9 cellular contexts compared by ENCODE assay signal in genomic region chr19:35206379-35206778, GRCh38. TPM values are rescaled to one million over a fixed set of nuclear protein-coding genes. Genes with fewer than 3 reads are reported as not detected.
DNase-seq lines count a peak whose midpoint lies in the region; ATAC-seq and TF ChIP-seq lines count a peak whose summit lies in the region.
"Had no signal": no experiment of that assay in that cellular context is flagged by ENCODE, and none has a peak within 500 bp of the region (broad histone marks: within the 10 kb centered on the region; RNA-seq: fewer than 3 reads in every experiment).

No MANE protein-coding gene starts in this region.

- peak overlapping the region; percentile 72 for H3K4me3 Mint-ChIP-seq in activated naive CD4-positive, alpha-beta T cell treated with anti-CD3 and anti-CD28 coated beads, Interleukin-2, amount 10 ng/mL, durations not matched to agents 7 days and 5 days

- DNase-seq in RPMI8226 (peak; percentile 81), spleen (no peak), NCI-H1048 (lab: John Stamatoyannopoulos, UW) (no peak), HK-2 (ENCODE audit: unreplicated experiment) (no peak), posterior vena cava (ENCODE audit: low spot score) (no peak), left lung (no peak)
- DNase-seq in activated naive CD4-positive, alpha-beta T cell treated with anti-CD3 and anti-CD28 coated beads, Interleukin-2, amount 10 ng/mL, durations not matched to agents 7 days and 5 days: peak; percentile 79

- H3K9me3 Mint-ChIP-seq in activated naive CD4-positive, alpha-beta T cell treated with anti-CD3 and anti-CD28 coated beads, Interleukin-2, amount 10 ng/mL, durations not matched to agents 7 days and 5 days: peaks cover 8% of the 10 kb centered on the region
- H3K9me3 Mint-ChIP-seq: neural progenitor cell had no signal

- H3K4me3 ChIP-seq in spleen (peak overlapping the region in 1 of 8 donors; percentile 35), left lung (no peak overlapping the region)
- H3K4me3 ChIP-seq: neural progenitor cell had no signal

- peak overlapping the region; percentile 61 to 98 (median 84) for H3K27ac ChIP-seq in spleen
- H3K27ac ChIP-seq in left lung: no peak overlapping the region
- H3K27ac ChIP-seq: neural progenitor cell had no signal

- no peaks in the 10 kb centered on the region for H3K27me3 Mint-ChIP-seq in activated naive CD4-positive, alpha-beta T cell treated with anti-CD3 and anti-CD28 coated beads, Interleukin-2, amount 10 ng/mL, durations not matched to agents 7 days and 5 days

- CTCF ChIA-PET in activated naive CD4-positive, alpha-beta T cell treated with anti-CD3 and anti-CD28 coated beads, Interleukin-2, amount 10 ng/mL, durations not matched to agents 7 days and 5 days (lab: Charles Lee): interaction anchor here (0.6 to 1.9 kb wide), 4 partner anchors 10 to 65 kb away, joined by 3 to 13 read pairs (median 5); no protein-coding TSS in a partner anchor

- H3K4me1 Mint-ChIP-seq in activated naive CD4-positive, alpha-beta T cell treated with anti-CD3 and anti-CD28 coated beads, Interleukin-2, amount 10 ng/mL, durations not matched to agents 7 days and 5 days: peaks cover 86% of the 10 kb centered on the region

- WGBS in spleen, 5 donors: 20 to 30% (median 24%) methylated on average over 5 of the region's 5 CpGs

- intact Hi-C loops in spleen (cut with DNase I; ENCODE audit: low total_unique reads) (loop anchor here (10.0 kb wide), 1 partner anchor 52 kb away; the partner anchor contains the start of gene FXYD5), posterior vena cava (cut with DNase I) (no loop called here), left lung (cut with DNase I) (no loop called here)

- H3K27ac Mint-ChIP-seq in activated naive CD4-positive, alpha-beta T cell treated with anti-CD3 and anti-CD28 coated beads, Interleukin-2, amount 10 ng/mL, durations not matched to agents 7 days and 5 days: peak overlapping the region; percentile 100
- H3K27ac Mint-ChIP-seq: neural progenitor cell had no signal

- no peaks in the 10 kb centered on the region for H3K36me3 ChIP-seq in spleen
- no peaks in the 10 kb centered on the region for H3K36me3 ChIP-seq in left lung
- H3K36me3 ChIP-seq: neural progenitor cell had no signal

- peaks cover 0 to 3% (median 0%) of the 10 kb centered on the region in 8 donors for H3K9me3 ChIP-seq in spleen
- H3K9me3 ChIP-seq in left lung: no peaks in the 10 kb centered on the region

- TF ChIP-seq POLR2A in spleen (IDR thresholded peaks at IDR 0.05): peak in 1 of 3 donors; percentile 12

- TF ChIP-seq CTCF in spleen (IDR thresholded peaks at IDR 0.05 in 8 of 11, conservative IDR thresholded peaks at IDR 0.05 in 3 of 11): no peak
- TF ChIP-seq CTCF in left lung (IDR thresholded peaks at IDR 0.05): no peak

- H3K36me3 Mint-ChIP-seq in activated naive CD4-positive, alpha-beta T cell treated with anti-CD3 and anti-CD28 coated beads, Interleukin-2, amount 10 ng/mL, durations not matched to agents 7 days and 5 days: peaks cover 17% of the 10 kb centered on the region
- H3K36me3 Mint-ChIP-seq: neural progenitor cell had no signal

- peaks cover 27 to 74% (median 63%) of the 10 kb centered on the region in 6 donors for H3K4me1 ChIP-seq in spleen
- H3K4me1 ChIP-seq in left lung: peaks cover 0 to 25% of the 10 kb centered on the region in 2 donors

- H3K27me3 ChIP-seq in spleen (replicated peaks in 1 of 7) (no peaks in the 10 kb centered on the region), left lung (no peaks in the 10 kb centered on the region)
- H3K27me3 ChIP-seq: neural progenitor cell had no signal

- peak; percentile 35 for ATAC-seq in GM18907 (IDR thresholded peaks at IDR 0.05; ENCODE audit: unreplicated experiment)
- ATAC-seq in left lung: no peak

RNA-seq across cellular contexts. Expression of gene FAM187B, which starts 22.2 kb away (rescaled TPM):
- total RNA-seq in spleen (under 1 TPM in 1 of 7 donors, not detected in 6; 0.51 TPM), posterior vena cava (not detected), left lung (under 1 TPM in 1 of 2 donors, not detected in 1; 0.20 TPM)
- polyA plus RNA-seq in spleen: under 1 TPM in 2 of 3 donors, not detected in 1; 0.48 to 0.61 TPM

RNA-seq across cellular contexts. Expression of gene LSR, which starts 42.4 kb away (rescaled TPM):
- total RNA-seq in spleen (10 to 100 TPM; 18.1 to 30.2 (median 21.6) TPM), posterior vena cava (1 to 10 TPM; 5.1 to 5.5 TPM), left lung (100 to 1,000 TPM in 1 of 2 donors, 10 to 100 TPM in 1; 65.4 to 130 TPM)
- 10 to 100 TPM; 10.9 to 17.4 (median 11.2) TPM for polyA plus RNA-seq in spleen

RNA-seq across cellular contexts. Expression of gene FXYD5, which starts 51.8 kb away (rescaled TPM):
- 100 to 1,000 TPM; 132 to 215 (median 162) TPM for total RNA-seq in spleen
- 100 to 1,000 TPM; 188 to 235 (median 213) TPM for polyA plus RNA-seq in spleen
- total RNA-seq in posterior vena cava: 10 to 100 TPM; 67.9 to 89.3 TPM
- total RNA-seq in left lung: 100 to 1,000 TPM; 111 to 123 TPM

Comparison
In these comparisons a context has a peak if more than half of its experiments do, and no peak if none do; other contexts are left out.
1. DNase-seq: peak in RPMI8226 (single experiment) and activated naive CD4-positive, alpha-beta T cell treated with anti-CD3 and anti-CD28 coated beads, Interleukin-2, amount 10 ng/mL, durations not matched to agents 7 days and 5 days (single experiment); none in spleen (single experiment), NCI-H1048 (single experiment), HK-2 (single experiment), posterior vena cava (single experiment) and left lung (0 of 2).
2. H3K27ac ChIP-seq: peak in spleen (8 of 8); none in left lung (0 of 2).